Comparison of ENCODE assay signal across 18 cellular contexts in genomic region chr9:87406545-87407166, GRCh38.
DNase-seq lines count a peak whose midpoint lies in the region; ATAC-seq and TF ChIP-seq lines count a peak whose summit lies in the region.
"Had no signal": no experiment of that assay in that cellular context is flagged by ENCODE, and none has a peak within 500 bp of the region (broad histone marks: within the 10 kb centered on the region; RNA-seq: fewer than 3 reads in every experiment).

No MANE protein-coding gene starts in this region.

- H3K27ac ChIP-seq in VCaP, result peak overlapping the region; percentile 42
- H3K27ac ChIP-seq in trophoblast cell (ENCODE audit: low read depth, low read length), result peak overlapping the region; percentile 26
- H3K27ac ChIP-seq in tibial nerve, result peak overlapping the region in 1 of 4 donors; percentile 13
- H3K27ac ChIP-seq: gastroesophageal sphincter had no signal

- TF ChIP-seq CTCF in VCaP (conservative IDR thresholded peaks at IDR 0.05) (no peak), tibial nerve (IDR thresholded peaks at IDR 0.05) (no peak)

- H2BK120ac ChIP-seq in trophoblast cell (ENCODE audit: insufficient read depth, low read length, poor library complexity), result no peak overlapping the region

- H3K14ac ChIP-seq in trophoblast cell (ENCODE audit: low read length), result no peak overlapping the region

- peaks cover 2% of the 10 kb centered on the region for H3K79me2 ChIP-seq in trophoblast cell (ENCODE audit: control insufficient read depth, insufficient read depth, low read length, poor library complexity)

- no peak overlapping the region for H2AK5ac ChIP-seq in trophoblast cell (ENCODE audit: low read length)

- ATAC-seq in left lobe of liver (peak; percentile 83), GM19328 (IDR thresholded peaks at IDR 0.05; ENCODE audit: unreplicated experiment) (no peak), GM21786 (IDR thresholded peaks at IDR 0.05; ENCODE audit: unreplicated experiment) (no peak), HG02642 (IDR thresholded peaks at IDR 0.05; ENCODE audit: poor library complexity, unreplicated experiment) (no peak)

- no peak overlapping the region for H4K91ac ChIP-seq in trophoblast cell (ENCODE audit: low read depth, low read length)

- H2AFZ ChIP-seq in trophoblast cell (ENCODE audit: insufficient read depth, low read length, poor library complexity), result no peak overlapping the region

- no peak overlapping the region for H3K9ac ChIP-seq in trophoblast cell (ENCODE audit: low read length)

- H3K9me3 ChIP-seq in trophoblast cell (ENCODE audit: insufficient read depth, low read depth, low read length) (no peaks in the 10 kb centered on the region), tibial nerve (no peaks in the 10 kb centered on the region)
- H3K9me3 ChIP-seq: gastroesophageal sphincter had no signal

- H3K4ac ChIP-seq in trophoblast cell (ENCODE audit: low read depth, low read length), result no peak overlapping the region

- H3K27me3 ChIP-seq in trophoblast cell (ENCODE audit: insufficient read depth, low read length) (no peaks in the 10 kb centered on the region), tibial nerve (no peaks in the 10 kb centered on the region)
- H3K27me3 ChIP-seq: gastroesophageal sphincter had no signal

- no peak overlapping the region for H3K18ac ChIP-seq in trophoblast cell (ENCODE audit: low read length)

- H3K79me1 ChIP-seq in trophoblast cell (ENCODE audit: low read length), result no peaks in the 10 kb centered on the region

- H3K4me1 ChIP-seq in trophoblast cell (ENCODE audit: control insufficient read depth in 1 of 2, insufficient read depth in 2 of 2, low read length in 2 of 2), result peaks cover 8% of the 10 kb centered on the region in 2 experiments
- peaks cover 0 to 21% (median 0%) of the 10 kb centered on the region in 4 donors for H3K4me1 ChIP-seq in tibial nerve
- H3K4me1 ChIP-seq: gastroesophageal sphincter had no signal

- H3K4me2 ChIP-seq in trophoblast cell (ENCODE audit: low read length), result peak overlapping the region; percentile 38

- H2BK5ac ChIP-seq in trophoblast cell (ENCODE audit: low read depth, low read length, poor library complexity), result no peak overlapping the region

- TF ChIP-seq POLR2A in tibial nerve (IDR thresholded peaks at IDR 0.05), result no peak

- H3K36me3 ChIP-seq in trophoblast cell (ENCODE audit: control insufficient read depth in 1 of 2, insufficient read depth in 2 of 2, low read length in 2 of 2), result no peaks in the 10 kb centered on the region
- no peaks in the 10 kb centered on the region for H3K36me3 ChIP-seq in tibial nerve
- H3K36me3 ChIP-seq: gastroesophageal sphincter had no signal

- peak; percentile 68 for DNase-seq in HT-29 (ENCODE audit: low spot score)
- no peak for DNase-seq in left lobe of liver (ENCODE audit: low spot score)
- DNase-seq in trophoblast cell, result peak in 1 of 2 donors; percentile 83
- no peak for DNase-seq in tibial nerve (ENCODE audit: low spot score in 2 of 2)
- DNase-seq: activated CD4-positive, CD25-positive, alpha-beta regulatory T cell treated with anti-CD3 and anti-CD28 coated beads, Interleukin-2, amount 50 U/mL, for 72 hours; IMR-90; MM.1S; NCI-H2029; NCI-H524 treated with DMSO at 0.1 percent for 48 hours; OCI-M1; retina; SHP77 treated with DMSO at 0.1 percent for 48 hours; T1000 had no signal

- H4K8ac ChIP-seq in trophoblast cell (ENCODE audit: low read depth, low read length), result no peak overlapping the region

- no CpG with 5 or more reads among the region's 4 CpGs for WGBS in trophoblast cell (ENCODE audit: extremely low coverage, insufficient coverage, insufficient read length)
- 60 to 61% methylated on average over 4 of the region's 4 CpGs for WGBS in tibial nerve, 2 donors

- H3K4me3 ChIP-seq in trophoblast cell (ENCODE audit: low read depth, low read length) (no peak overlapping the region), tibial nerve (no peak overlapping the region)
- H3K4me3 ChIP-seq: gastroesophageal sphincter had no signal

- H4K12ac ChIP-seq in trophoblast cell (ENCODE audit: low read depth, low read length), result no peak overlapping the region

- H2BK12ac ChIP-seq in trophoblast cell (ENCODE audit: low read length), result no peak overlapping the region

- TF ChIP-seq EP300 in tibial nerve (IDR thresholded peaks at IDR 0.05), result no peak

- H3K23ac ChIP-seq in trophoblast cell (ENCODE audit: low read length), result no peak overlapping the region
